Comparison of ENCODE assay signal across 1 cellular context in the genomic region with DNA sequence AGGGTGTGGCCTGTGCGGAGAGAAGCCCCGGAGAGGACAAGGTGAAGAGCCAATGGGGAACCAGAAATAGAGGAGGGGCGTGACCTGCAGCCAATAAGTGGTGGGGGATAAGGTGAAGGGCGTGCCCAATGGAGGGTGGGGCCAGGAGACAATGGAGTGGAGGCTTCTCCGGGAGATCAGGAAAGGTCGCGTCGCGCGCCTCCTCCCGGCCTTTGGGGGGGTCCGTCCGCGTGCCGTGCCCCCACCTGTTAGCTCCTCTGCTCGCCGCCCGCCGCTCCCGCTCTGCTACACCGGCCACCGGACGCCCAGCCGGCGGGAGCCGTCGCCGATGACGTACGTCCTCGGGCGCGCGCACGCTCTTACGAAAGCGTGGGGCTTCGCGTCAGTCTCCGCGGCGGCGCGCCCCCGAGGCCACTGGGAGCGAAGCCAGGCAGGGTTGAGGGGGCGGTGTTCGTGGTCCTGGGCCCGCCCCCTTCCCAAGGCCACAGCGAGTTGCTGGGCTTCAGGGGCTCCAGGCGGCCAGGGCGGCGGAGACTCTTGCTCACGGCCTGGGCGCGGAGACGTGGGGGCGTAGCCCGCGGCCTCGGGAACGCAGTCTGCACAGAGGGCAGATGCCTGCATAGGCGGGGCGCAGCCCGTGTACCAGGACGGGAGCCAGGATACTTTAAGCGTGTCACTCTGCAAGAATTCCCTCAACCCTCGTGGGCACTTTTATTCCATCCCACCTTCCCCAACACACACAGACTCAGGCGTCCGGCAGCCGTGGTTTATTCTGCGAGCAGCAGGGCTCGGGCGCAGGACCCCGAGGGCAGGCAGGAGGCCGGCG.
TF ChIP-seq lines count a peak whose summit lies in the region.

A gene (minus strand): TSS at position 337 of the 826 bp plus-strand sequence. CDS start 3,353 bp downstream, outside the sequence.

TF ChIP-seq in HepG2, 621 proteins besides CTCF, POLR2A, EP300 and RAD21 (continued from another document and continues in another):
- TF ChIP-seq ZNF10 (CRISPR knock-in tag; IDR thresholded peaks at IDR 0.05; ENCODE audit: borderline replicate concordance, low read depth) (no peak), ZNF558 (CRISPR knock-in tag; IDR thresholded peaks at IDR 0.05; ENCODE audit: borderline replicate concordance) (no peak; the same call in 1 of the 2 replicates), HOXD1 (CRISPR knock-in tag; IDR thresholded peaks at IDR 0.05) (no peak), ZNF317 (CRISPR knock-in tag; IDR thresholded peaks at IDR 0.05) (0 out of 2 replicates have a peak, but pooled peaks have one; percentile 58), ZSCAN9 (CRISPR knock-in tag; IDR thresholded peaks at IDR 0.05; ENCODE audit: borderline replicate concordance) (peak; percentile 76; the same call in 1 of the 2 replicates), STAG1 (CRISPR knock-in tag; IDR thresholded peaks at IDR 0.05) (0 out of 2 replicates have a peak, but pooled peaks have one; percentile 15), ZFP37 (CRISPR knock-in tag; IDR thresholded peaks at IDR 0.05; ENCODE audit: borderline replicate concordance) (no peak), CBX2 (IDR thresholded peaks at IDR 0.05; ENCODE audit: low read depth, low read length) (no peak), CBX2 (CRISPR knock-in tag; IDR thresholded peaks at IDR 0.05; ENCODE audit: low read depth) (no peak), NBN (conservative IDR thresholded peaks at IDR 0.05) (no peak), KLF9 (CRISPR knock-in tag; IDR thresholded peaks at IDR 0.05; ENCODE audit: low read depth) (peak; percentile 84; the same call in 1 of the 2 replicates), FOXK1 (CRISPR knock-in tag; IDR thresholded peaks at IDR 0.05; ENCODE audit: borderline replicate concordance, low read depth) (peak; percentile 80; the same call in 1 of the 2 replicates), RXRB (CRISPR knock-in tag; IDR thresholded peaks at IDR 0.05; ENCODE audit: borderline replicate concordance) (peak; percentile 51; the same call in 1 of the 2 replicates), KDM3A (CRISPR knock-in tag; IDR thresholded peaks at IDR 0.05; ENCODE audit: low read depth) (peak; percentile 91), HES4 (CRISPR knock-in tag; IDR thresholded peaks at IDR 0.05; ENCODE audit: borderline replicate concordance) (peak; percentile 43; the same call in 1 of the 2 replicates), ZMYM2 (CRISPR knock-in tag; IDR thresholded peaks at IDR 0.05) (no peak), ZSCAN29 (CRISPR knock-in tag; conservative IDR thresholded peaks at IDR 0.05) (no peak; the same call in 1 of the 2 replicates), TRIM24 (CRISPR knock-in tag; IDR thresholded peaks at IDR 0.05) (no peak), TSC22D2 (CRISPR knock-in tag; IDR thresholded peaks at IDR 0.05; ENCODE audit: borderline replicate concordance) (peak; percentile 76; the same call in 1 of the 2 replicates), HOXA5 (CRISPR knock-in tag; IDR thresholded peaks at IDR 0.05) (peak; percentile 97), ZNF589 (CRISPR knock-in tag; conservative IDR thresholded peaks at IDR 0.05) (0 out of 2 replicates have a peak, but pooled peaks have one; percentile 7), CBX1 (IDR thresholded peaks at IDR 0.05; ENCODE audit: low read depth) (peak; percentile 57), ZFP90 (CRISPR knock-in tag; IDR thresholded peaks at IDR 0.05; ENCODE audit: borderline replicate concordance) (no peak; the same call in 1 of the 2 replicates)
- TF ChIP-seq, protein P1, sequence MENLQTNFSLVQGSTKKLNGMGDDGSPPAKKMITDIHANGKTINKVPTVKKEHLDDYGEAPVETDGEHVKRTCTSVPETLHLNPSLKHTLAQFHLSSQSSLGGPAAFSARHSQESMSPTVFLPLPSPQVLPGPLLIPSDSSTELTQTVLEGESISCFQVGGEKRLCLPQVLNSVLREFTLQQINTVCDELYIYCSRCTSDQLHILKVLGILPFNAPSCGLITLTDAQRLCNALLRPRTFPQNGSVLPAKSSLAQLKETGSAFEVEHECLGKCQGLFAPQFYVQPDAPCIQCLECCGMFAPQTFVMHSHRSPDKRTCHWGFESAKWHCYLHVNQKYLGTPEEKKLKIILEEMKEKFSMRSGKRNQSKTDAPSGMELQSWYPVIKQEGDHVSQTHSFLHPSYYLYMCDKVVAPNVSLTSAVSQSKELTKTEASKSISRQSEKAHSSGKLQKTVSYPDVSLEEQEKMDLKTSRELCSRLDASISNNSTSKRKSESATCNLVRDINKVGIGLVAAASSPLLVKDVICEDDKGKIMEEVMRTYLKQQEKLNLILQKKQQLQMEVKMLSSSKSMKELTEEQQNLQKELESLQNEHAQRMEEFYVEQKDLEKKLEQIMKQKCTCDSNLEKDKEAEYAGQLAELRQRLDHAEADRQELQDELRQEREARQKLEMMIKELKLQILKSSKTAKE (CRISPR knock-in tag; IDR thresholded peaks at IDR 0.05; ENCODE audit: borderline replicate concordance), result no peak
- TF ChIP-seq, protein P2, sequence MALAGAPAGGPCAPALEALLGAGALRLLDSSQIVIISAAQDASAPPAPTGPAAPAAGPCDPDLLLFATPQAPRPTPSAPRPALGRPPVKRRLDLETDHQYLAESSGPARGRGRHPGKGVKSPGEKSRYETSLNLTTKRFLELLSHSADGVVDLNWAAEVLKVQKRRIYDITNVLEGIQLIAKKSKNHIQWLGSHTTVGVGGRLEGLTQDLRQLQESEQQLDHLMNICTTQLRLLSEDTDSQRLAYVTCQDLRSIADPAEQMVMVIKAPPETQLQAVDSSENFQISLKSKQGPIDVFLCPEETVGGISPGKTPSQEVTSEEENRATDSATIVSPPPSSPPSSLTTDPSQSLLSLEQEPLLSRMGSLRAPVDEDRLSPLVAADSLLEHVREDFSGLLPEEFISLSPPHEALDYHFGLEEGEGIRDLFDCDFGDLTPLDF (CRISPR knock-in tag; IDR thresholded peaks at IDR 0.05), result peak; percentile 71; the same call in 1 of the 2 replicates
- TF ChIP-seq, protein P3, sequence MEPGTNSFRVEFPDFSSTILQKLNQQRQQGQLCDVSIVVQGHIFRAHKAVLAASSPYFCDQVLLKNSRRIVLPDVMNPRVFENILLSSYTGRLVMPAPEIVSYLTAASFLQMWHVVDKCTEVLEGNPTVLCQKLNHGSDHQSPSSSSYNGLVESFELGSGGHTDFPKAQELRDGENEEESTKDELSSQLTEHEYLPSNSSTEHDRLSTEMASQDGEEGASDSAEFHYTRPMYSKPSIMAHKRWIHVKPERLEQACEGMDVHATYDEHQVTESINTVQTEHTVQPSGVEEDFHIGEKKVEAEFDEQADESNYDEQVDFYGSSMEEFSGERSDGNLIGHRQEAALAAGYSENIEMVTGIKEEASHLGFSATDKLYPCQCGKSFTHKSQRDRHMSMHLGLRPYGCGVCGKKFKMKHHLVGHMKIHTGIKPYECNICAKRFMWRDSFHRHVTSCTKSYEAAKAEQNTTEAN (CRISPR knock-in tag; conservative IDR thresholded peaks at IDR 0.05), result no peak
- TF ChIP-seq, protein P4, sequence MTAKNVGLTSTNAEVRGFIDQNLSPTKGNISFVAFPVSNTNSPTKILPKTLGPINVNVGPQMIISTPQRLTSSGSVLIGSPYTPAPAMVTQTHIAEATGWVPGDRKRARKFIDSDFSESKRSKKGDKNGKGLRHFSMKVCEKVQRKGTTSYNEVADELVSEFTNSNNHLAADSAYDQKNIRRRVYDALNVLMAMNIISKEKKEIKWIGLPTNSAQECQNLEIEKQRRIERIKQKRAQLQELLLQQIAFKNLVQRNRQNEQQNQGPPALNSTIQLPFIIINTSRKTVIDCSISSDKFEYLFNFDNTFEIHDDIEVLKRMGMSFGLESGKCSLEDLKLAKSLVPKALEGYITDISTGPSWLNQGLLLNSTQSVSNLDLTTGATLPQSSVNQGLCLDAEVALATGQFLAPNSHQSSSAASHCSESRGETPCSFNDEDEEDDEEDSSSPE (CRISPR knock-in tag; IDR thresholded peaks at IDR 0.05), result peak; percentile 84
- TF ChIP-seq, protein P5, sequence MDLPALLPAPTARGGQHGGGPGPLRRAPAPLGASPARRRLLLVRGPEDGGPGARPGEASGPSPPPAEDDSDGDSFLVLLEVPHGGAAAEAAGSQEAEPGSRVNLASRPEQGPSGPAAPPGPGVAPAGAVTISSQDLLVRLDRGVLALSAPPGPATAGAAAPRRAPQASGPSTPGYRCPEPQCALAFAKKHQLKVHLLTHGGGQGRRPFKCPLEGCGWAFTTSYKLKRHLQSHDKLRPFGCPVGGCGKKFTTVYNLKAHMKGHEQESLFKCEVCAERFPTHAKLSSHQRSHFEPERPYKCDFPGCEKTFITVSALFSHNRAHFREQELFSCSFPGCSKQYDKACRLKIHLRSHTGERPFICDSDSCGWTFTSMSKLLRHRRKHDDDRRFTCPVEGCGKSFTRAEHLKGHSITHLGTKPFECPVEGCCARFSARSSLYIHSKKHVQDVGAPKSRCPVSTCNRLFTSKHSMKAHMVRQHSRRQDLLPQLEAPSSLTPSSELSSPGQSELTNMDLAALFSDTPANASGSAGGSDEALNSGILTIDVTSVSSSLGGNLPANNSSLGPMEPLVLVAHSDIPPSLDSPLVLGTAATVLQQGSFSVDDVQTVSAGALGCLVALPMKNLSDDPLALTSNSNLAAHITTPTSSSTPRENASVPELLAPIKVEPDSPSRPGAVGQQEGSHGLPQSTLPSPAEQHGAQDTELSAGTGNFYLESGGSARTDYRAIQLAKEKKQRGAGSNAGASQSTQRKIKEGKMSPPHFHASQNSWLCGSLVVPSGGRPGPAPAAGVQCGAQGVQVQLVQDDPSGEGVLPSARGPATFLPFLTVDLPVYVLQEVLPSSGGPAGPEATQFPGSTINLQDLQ (CRISPR knock-in tag; IDR thresholded peaks at IDR 0.05), result no peak
- TF ChIP-seq, protein P6, sequence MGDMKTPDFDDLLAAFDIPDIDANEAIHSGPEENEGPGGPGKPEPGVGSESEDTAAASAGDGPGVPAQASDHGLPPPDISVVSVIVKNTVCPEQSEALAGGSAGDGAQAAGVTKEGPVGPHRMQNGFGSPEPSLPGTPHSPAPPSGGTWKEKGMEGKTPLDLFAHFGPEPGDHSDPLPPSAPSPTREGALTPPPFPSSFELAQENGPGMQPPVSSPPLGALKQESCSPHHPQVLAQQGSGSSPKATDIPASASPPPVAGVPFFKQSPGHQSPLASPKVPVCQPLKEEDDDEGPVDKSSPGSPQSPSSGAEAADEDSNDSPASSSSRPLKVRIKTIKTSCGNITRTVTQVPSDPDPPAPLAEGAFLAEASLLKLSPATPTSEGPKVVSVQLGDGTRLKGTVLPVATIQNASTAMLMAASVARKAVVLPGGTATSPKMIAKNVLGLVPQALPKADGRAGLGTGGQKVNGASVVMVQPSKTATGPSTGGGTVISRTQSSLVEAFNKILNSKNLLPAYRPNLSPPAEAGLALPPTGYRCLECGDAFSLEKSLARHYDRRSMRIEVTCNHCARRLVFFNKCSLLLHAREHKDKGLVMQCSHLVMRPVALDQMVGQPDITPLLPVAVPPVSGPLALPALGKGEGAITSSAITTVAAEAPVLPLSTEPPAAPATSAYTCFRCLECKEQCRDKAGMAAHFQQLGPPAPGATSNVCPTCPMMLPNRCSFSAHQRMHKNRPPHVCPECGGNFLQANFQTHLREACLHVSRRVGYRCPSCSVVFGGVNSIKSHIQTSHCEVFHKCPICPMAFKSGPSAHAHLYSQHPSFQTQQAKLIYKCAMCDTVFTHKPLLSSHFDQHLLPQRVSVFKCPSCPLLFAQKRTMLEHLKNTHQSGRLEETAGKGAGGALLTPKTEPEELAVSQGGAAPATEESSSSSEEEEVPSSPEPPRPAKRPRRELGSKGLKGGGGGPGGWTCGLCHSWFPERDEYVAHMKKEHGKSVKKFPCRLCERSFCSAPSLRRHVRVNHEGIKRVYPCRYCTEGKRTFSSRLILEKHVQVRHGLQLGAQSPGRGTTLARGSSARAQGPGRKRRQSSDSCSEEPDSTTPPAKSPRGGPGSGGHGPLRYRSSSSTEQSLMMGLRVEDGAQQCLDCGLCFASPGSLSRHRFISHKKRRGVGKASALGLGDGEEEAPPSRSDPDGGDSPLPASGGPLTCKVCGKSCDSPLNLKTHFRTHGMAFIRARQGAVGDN (CRISPR knock-in tag; IDR thresholded peaks at IDR 0.05), result peak; percentile 97
- TF ChIP-seq, protein P7, sequence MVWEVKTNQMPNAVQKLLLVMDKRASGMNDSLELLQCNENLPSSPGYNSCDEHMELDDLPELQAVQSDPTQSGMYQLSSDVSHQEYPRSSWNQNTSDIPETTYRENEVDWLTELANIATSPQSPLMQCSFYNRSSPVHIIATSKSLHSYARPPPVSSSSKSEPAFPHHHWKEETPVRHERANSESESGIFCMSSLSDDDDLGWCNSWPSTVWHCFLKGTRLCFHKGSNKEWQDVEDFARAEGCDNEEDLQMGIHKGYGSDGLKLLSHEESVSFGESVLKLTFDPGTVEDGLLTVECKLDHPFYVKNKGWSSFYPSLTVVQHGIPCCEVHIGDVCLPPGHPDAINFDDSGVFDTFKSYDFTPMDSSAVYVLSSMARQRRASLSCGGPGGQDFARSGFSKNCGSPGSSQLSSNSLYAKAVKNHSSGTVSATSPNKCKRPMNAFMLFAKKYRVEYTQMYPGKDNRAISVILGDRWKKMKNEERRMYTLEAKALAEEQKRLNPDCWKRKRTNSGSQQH (CRISPR knock-in tag; IDR thresholded peaks at IDR 0.05; ENCODE audit: low read depth), result peak; percentile 96; the same call in 1 of the 2 replicates
- TF ChIP-seq, protein P8, sequence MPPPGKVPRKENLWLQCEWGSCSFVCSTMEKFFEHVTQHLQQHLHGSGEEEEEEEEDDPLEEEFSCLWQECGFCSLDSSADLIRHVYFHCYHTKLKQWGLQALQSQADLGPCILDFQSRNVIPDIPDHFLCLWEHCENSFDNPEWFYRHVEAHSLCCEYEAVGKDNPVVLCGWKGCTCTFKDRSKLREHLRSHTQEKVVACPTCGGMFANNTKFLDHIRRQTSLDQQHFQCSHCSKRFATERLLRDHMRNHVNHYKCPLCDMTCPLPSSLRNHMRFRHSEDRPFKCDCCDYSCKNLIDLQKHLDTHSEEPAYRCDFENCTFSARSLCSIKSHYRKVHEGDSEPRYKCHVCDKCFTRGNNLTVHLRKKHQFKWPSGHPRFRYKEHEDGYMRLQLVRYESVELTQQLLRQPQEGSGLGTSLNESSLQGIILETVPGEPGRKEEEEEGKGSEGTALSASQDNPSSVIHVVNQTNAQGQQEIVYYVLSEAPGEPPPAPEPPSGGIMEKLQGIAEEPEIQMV (CRISPR knock-in tag; IDR thresholded peaks at IDR 0.05; ENCODE audit: low read depth), result no peak; the same call in 1 of the 2 replicates
- TF ChIP-seq, protein P9, sequence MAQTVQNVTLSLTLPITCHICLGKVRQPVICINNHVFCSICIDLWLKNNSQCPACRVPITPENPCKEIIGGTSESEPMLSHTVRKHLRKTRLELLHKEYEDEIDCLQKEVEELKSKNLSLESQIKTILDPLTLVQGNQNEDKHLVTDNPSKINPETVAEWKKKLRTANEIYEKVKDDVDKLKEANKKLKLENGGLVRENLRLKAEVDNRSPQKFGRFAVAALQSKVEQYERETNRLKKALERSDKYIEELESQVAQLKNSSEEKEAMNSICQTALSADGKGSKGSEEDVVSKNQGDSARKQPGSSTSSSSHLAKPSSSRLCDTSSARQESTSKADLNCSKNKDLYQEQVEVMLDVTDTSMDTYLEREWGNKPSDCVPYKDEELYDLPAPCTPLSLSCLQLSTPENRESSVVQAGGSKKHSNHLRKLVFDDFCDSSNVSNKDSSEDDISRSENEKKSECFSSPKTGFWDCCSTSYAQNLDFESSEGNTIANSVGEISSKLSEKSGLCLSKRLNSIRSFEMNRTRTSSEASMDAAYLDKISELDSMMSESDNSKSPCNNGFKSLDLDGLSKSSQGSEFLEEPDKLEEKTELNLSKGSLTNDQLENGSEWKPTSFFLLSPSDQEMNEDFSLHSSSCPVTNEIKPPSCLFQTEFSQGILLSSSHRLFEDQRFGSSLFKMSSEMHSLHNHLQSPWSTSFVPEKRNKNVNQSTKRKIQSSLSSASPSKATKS (CRISPR knock-in tag; IDR thresholded peaks at IDR 0.05), result no peak
- TF ChIP-seq, protein P10, sequence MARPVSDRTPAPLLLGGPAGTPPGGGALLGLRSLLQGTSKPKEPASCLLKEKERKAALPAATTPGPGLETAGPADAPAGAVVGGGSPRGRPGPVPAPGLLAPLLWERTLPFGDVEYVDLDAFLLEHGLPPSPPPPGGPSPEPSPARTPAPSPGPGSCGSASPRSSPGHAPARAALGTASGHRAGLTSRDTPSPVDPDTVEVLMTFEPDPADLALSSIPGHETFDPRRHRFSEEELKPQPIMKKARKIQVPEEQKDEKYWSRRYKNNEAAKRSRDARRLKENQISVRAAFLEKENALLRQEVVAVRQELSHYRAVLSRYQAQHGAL (CRISPR knock-in tag; IDR thresholded peaks at IDR 0.05; ENCODE audit: not compliant biosample characterization), result peak; percentile 20
